In genomic region chr11:110529043-110529442, GRCh38 we compare ENCODE assay signal across 12 cellular contexts.
DNase-seq lines count a peak whose midpoint lies in the region; ATAC-seq and TF ChIP-seq lines count a peak whose summit lies in the region.
"Had no signal": no experiment of that assay in that cellular context is flagged by ENCODE, and none has a peak within 500 bp of the region (broad histone marks: within the 10 kb centered on the region; RNA-seq: fewer than 3 reads in every experiment).

No MANE protein-coding gene starts in this region.

- no peak overlapping the region for H3K4me2 ChIP-seq in OCI-LY1 (ENCODE audit: low read length)

- H3K27me3 ChIP-seq in OCI-LY1 (ENCODE audit: insufficient read depth, low read length) (no peaks in the 10 kb centered on the region), upper lobe of right lung (no peaks in the 10 kb centered on the region)
- H3K27me3 ChIP-seq: MG63, stomach had no signal

- H3K4me3 ChIP-seq in OCI-LY1 (ENCODE audit: low read depth, low read length, poor library complexity, severe bottlenecking) (no peak overlapping the region), upper lobe of right lung (no peak overlapping the region)
- H3K4me3 ChIP-seq: MG63, stomach had no signal

- no peaks in the 10 kb centered on the region for H3K36me3 ChIP-seq in OCI-LY1 (ENCODE audit: insufficient read depth, low read length)
- H3K36me3 ChIP-seq in upper lobe of right lung, result no peaks in the 10 kb centered on the region
- H3K36me3 ChIP-seq: MG63, stomach had no signal

- no peaks in the 10 kb centered on the region for H3F3A ChIP-seq in OCI-LY1 (ENCODE audit: insufficient read depth, low read length)

- DNase-seq in stimulated activated CD4-positive, alpha-beta T cell treated with anti-CD3 and anti-CD28 coated beads, Interleukin-15, amount 100 ng/mL, for 24 hours, result peak; percentile 11
- DNase-seq in stimulated activated CD4-positive, alpha-beta T cell treated with anti-CD3 and anti-CD28 coated beads, Interleukin-4, amount 100 ng/mL, for 24 hours, result no peak
- DNase-seq in erythroblast (lab: John Stamatoyannopoulos, UW) (peak; percentile 39 to 43), upper lobe of right lung (no peak), superior temporal gyrus (ENCODE audit: extremely low spot score) (no peak), 8988T (no peak)
- DNase-seq: activated gamma-delta T cell, DMS153, MG63, stomach had no signal

- no peak overlapping the region for H3K9ac ChIP-seq in OCI-LY1 (ENCODE audit: low read length)

- ATAC-seq in upper lobe of right lung (peak; percentile 60), HG03432 (IDR thresholded peaks at IDR 0.05; ENCODE audit: unreplicated experiment) (no peak)

- TF ChIP-seq POLR2A in erythroblast (IDR thresholded peaks at IDR 0.05; ENCODE audit: low read length), result no peak

- H3K9me3 ChIP-seq in OCI-LY1 (ENCODE audit: low read length) (peaks cover 7% of the 10 kb centered on the region; the same call in 1 of the 2 replicates), upper lobe of right lung (no peaks in the 10 kb centered on the region)

- intact Hi-C loops in upper lobe of right lung (cut with DNase I), result no loop called here

- H3K27ac ChIP-seq in OCI-LY1 (ENCODE audit: low read depth, low read length, poor library complexity, severe bottlenecking) (no peak overlapping the region), upper lobe of right lung (no peak overlapping the region)
- H3K27ac ChIP-seq: stomach had no signal

- no peaks in the 10 kb centered on the region for H3K9me2 ChIP-seq in OCI-LY1 (ENCODE audit: low read depth, low read length)

- H2AFZ ChIP-seq in OCI-LY1 (ENCODE audit: low read length), result no peak overlapping the region

- H3K79me2 ChIP-seq in OCI-LY1 (ENCODE audit: insufficient read depth, low read length), result no peaks in the 10 kb centered on the region

- TF ChIP-seq CTCF in OCI-LY1 (IDR thresholded peaks at IDR 0.05; ENCODE audit: low read length) (peak; percentile 75), upper lobe of right lung (IDR thresholded peaks at IDR 0.05) (peak; percentile 43)

- H4K20me1 ChIP-seq in OCI-LY1 (ENCODE audit: insufficient read depth, low read length), result no peaks in the 10 kb centered on the region

- H3K4me1 ChIP-seq in OCI-LY1 (ENCODE audit: insufficient read depth, low read length, severe bottlenecking) (no peaks in the 10 kb centered on the region), upper lobe of right lung (peaks cover 9% of the 10 kb centered on the region)

Comparison
In these comparisons a context has a peak if more than half of its experiments do, and no peak if none do; other contexts are left out.
1. DNase-seq: peak in stimulated activated CD4-positive, alpha-beta T cell treated with anti-CD3 and anti-CD28 coated beads, Interleukin-15, amount 100 ng/mL, for 24 hours (single experiment) and erythroblast (2 of 2); none in stimulated activated CD4-positive, alpha-beta T cell treated with anti-CD3 and anti-CD28 coated beads, Interleukin-4, amount 100 ng/mL, for 24 hours (single experiment), upper lobe of right lung (single experiment), superior temporal gyrus (single experiment) and 8988T (single experiment).